ENCODE assay signal across 10 cellular contexts in genomic region chr13:23608704-23609413, GRCh38. TPM values are rescaled to one million over a fixed set of nuclear protein-coding genes. Genes with fewer than 3 reads are reported as not detected.
A peak's percentile ranks its signal among the peaks of the same experiment; 100 is the strongest.
DNase-seq lines count a peak whose midpoint lies in the region; ATAC-seq and TF ChIP-seq lines count a peak whose summit lies in the region.
"Had no signal": no experiment of that assay in that cellular context is flagged by ENCODE, and none has a peak within 500 bp of the region (broad histone marks: within the 10 kb centered on the region; RNA-seq: fewer than 3 reads in every experiment).

No MANE protein-coding gene starts in this region.

- TF ChIP-seq CTCF in GM12864 (IDR thresholded peaks at IDR 0.05; ENCODE audit: low read depth, low read length, missing control alignments) (no peak), RWPE1 (conservative IDR thresholded peaks at IDR 0.05; ENCODE audit: low read depth) (no peak)

- H3K4me3 ChIP-seq in GM12864 (ENCODE audit: low read depth, low read length), result peak overlapping the region; percentile 31; the same call in 1 of the 2 replicates

- no peak for ATAC-seq in HG02610 (IDR thresholded peaks at IDR 0.05; ENCODE audit: unreplicated experiment)
- ATAC-seq in GM18519 (IDR thresholded peaks at IDR 0.05; ENCODE audit: low FRiP score, unreplicated experiment), result no peak
- ATAC-seq: Panc1 had no signal

- CTCF ChIA-PET in RWPE1 (lab: Yijun Ruan, JAX), result no interaction called here

- H3K27ac ChIP-seq in RWPE1, result no peak overlapping the region

- POLR2A ChIA-PET in RWPE1 (lab: Yijun Ruan, JAX; ENCODE audit: low non-redundant PET), result no interaction called here

- intact Hi-C loops in head of caudate nucleus (cut with DNase I), result no loop called here

- DNase-seq in GM12864 (ENCODE audit: low read depth), result no peak
- DNase-seq in RPMI7951 (ENCODE audit: low read depth), result peak; percentile 94
- DNase-seq in head of caudate nucleus, result peak in 28 of 42 donors; percentile 4 to 53 (median 29)
- peak; percentile 30 for DNase-seq in putamen (ENCODE audit: low spot score)
- DNase-seq in RWPE1 (ENCODE audit: low spot score), result no peak
- DNase-seq in NOMO-1 (lab: John Stamatoyannopoulos, UW; ENCODE audit: unreplicated experiment in 2 of 2), result no peak
- DNase-seq: dorsolateral prefrontal cortex had no signal

RNA-seq across cellular contexts. Expression of gene TNFRSF19, which starts 38.6 kb away (rescaled TPM):
- total RNA-seq in RPMI7951 (2014; rRNA removed; shearing (Covaris generic)), result 39.2 and 44.5 TPM in 2 replicates

Comparison
In these comparisons a context has a peak if more than half of its experiments do, and no peak if none do; other contexts are left out.
1. DNase-seq: peak in RPMI7951 (single experiment), head of caudate nucleus (28 of 42) and putamen (single experiment); none in GM12864 (single experiment), RWPE1 (single experiment) and NOMO-1 (0 of 2).